Comparison of ENCODE assay signal across 1 cellular context in genomic region chr12:90233168-90234100, GRCh38.
TF ChIP-seq lines count a peak whose summit lies in the region.

No MANE protein-coding gene starts in this region.

TF ChIP-seq in IMR-90, 13 proteins besides CTCF, POLR2A, EP300 and RAD21 (continued from another document):
- TF ChIP-seq USF2 (IDR thresholded peaks at IDR 0.05; ENCODE audit: low read depth, low read length), result no peak
- no peak for TF ChIP-seq RCOR1 (IDR thresholded peaks at IDR 0.05; ENCODE audit: insufficient replicate concordance, low read length)
- TF ChIP-seq MAZ (IDR thresholded peaks at IDR 0.05; ENCODE audit: borderline replicate concordance, low read depth, low read length), result no peak
